In genomic region chr1:149915429-149916192, GRCh38 we compare ENCODE assay signal across 12 cellular contexts. TPM values are rescaled to one million over a fixed set of nuclear protein-coding genes. Genes with fewer than 3 reads are reported as not detected.
DNase-seq lines count a peak whose midpoint lies in the region; ATAC-seq and TF ChIP-seq lines count a peak whose summit lies in the region.
"Had no signal": no experiment of that assay in that cellular context is flagged by ENCODE, and none has a peak within 500 bp of the region (broad histone marks: within the 10 kb centered on the region; RNA-seq: fewer than 3 reads in every experiment).

No MANE protein-coding gene starts in this region.

- H3K9me3 Mint-ChIP-seq in activated naive CD8-positive, alpha-beta T cell treated with anti-CD3 and anti-CD28 coated beads, Interleukin-2, amount 10 ng/mL, durations not matched to agents 7 days and 5 days = no peaks in the 10 kb centered on the region
- H3K9me3 Mint-ChIP-seq in naive B cell = peaks cover 0 to 2% (median 0%) of the 10 kb centered on the region in 7 donors

- peak; percentile 1 for DNase-seq in AG20443 (ENCODE audit: low spot score)
- DNase-seq in activated naive CD8-positive, alpha-beta T cell treated with anti-CD3 and anti-CD28 coated beads, Interleukin-2, amount 10 ng/mL, durations not matched to agents 7 days and 5 days = no peak
- no peak for DNase-seq in naive B cell
- no peak for DNase-seq in epidermal melanocyte (ENCODE audit: insufficient read length, low spot score)
- no peak for DNase-seq in DMS 273 (lab: John Stamatoyannopoulos, UW; ENCODE audit: unreplicated experiment)
- DNase-seq: cortex of kidney, DMS153, NCI-H146, testis had no signal

- no peak overlapping the region for H3K27ac ChIP-seq in HEK293 (ENCODE audit: extremely low read depth, low read depth, low read length)
- H3K27ac ChIP-seq: testis had no signal

- no peaks in the 10 kb centered on the region for H3K9me3 ChIP-seq in HEK293 (ENCODE audit: control insufficient read depth, insufficient read depth, low read depth, low read length)
- H3K9me3 ChIP-seq: testis had no signal

- H3K4me3 Mint-ChIP-seq in activated naive CD8-positive, alpha-beta T cell treated with anti-CD3 and anti-CD28 coated beads, Interleukin-2, amount 10 ng/mL, durations not matched to agents 7 days and 5 days = peak overlapping the region; percentile 96
- H3K4me3 Mint-ChIP-seq in naive B cell = peak overlapping the region in 5 of 8 donors; percentile 14 to 69 (median 59)

- no peaks in the 10 kb centered on the region for H3K27me3 Mint-ChIP-seq in activated naive CD8-positive, alpha-beta T cell treated with anti-CD3 and anti-CD28 coated beads, Interleukin-2, amount 10 ng/mL, durations not matched to agents 7 days and 5 days
- peaks cover 25 to 45% (median 37%) of the 10 kb centered on the region in 3 donors for H3K27me3 Mint-ChIP-seq in naive B cell

- peaks cover 17% of the 10 kb centered on the region for H3K36me3 Mint-ChIP-seq in activated naive CD8-positive, alpha-beta T cell treated with anti-CD3 and anti-CD28 coated beads, Interleukin-2, amount 10 ng/mL, durations not matched to agents 7 days and 5 days
- H3K36me3 Mint-ChIP-seq in naive B cell = peaks cover 0 to 7% of the 10 kb centered on the region in 2 donors

- H3K4me1 Mint-ChIP-seq in activated naive CD8-positive, alpha-beta T cell treated with anti-CD3 and anti-CD28 coated beads, Interleukin-2, amount 10 ng/mL, durations not matched to agents 7 days and 5 days = peaks cover 42% of the 10 kb centered on the region
- peaks cover 24 to 29% (median 26%) of the 10 kb centered on the region in 3 donors for H3K4me1 Mint-ChIP-seq in naive B cell

- peak overlapping the region; percentile 91 for H3K27ac Mint-ChIP-seq in activated naive CD8-positive, alpha-beta T cell treated with anti-CD3 and anti-CD28 coated beads, Interleukin-2, amount 10 ng/mL, durations not matched to agents 7 days and 5 days
- H3K27ac Mint-ChIP-seq in naive B cell = peak overlapping the region in 1 of 6 donors; percentile 80

- POLR2A ChIA-PET in HEK293 (lab: Yijun Ruan, JAX) = interaction anchor here (0.6 to 1.6 kb wide), 3 partner anchors 12 to 23 kb away, joined by 3 to 7 read pairs (median 4); no protein-coding TSS in a partner anchor
- POLR2A ChIA-PET in activated naive CD8-positive, alpha-beta T cell treated with anti-CD3 and anti-CD28 coated beads, Interleukin-2, amount 10 ng/mL, durations not matched to agents 7 days and 5 days (lab: Charles Lee) = interaction anchor here (1.2 to 3.5 kb wide), 8 partner anchors 10 to 72 kb away, joined by 3 to 49 read pairs (median 6); partner anchors contain the start of genes BOLA1 and SF3B4

- CTCF ChIA-PET in HEK293 (lab: Yijun Ruan, JAX) = no interaction called here

- no peak overlapping the region for H3K4me3 ChIP-seq in HEK293 (ENCODE audit: low read depth, low read length)
- H3K4me3 ChIP-seq: testis had no signal

- no peak for ATAC-seq in activated naive CD8-positive, alpha-beta T cell treated with anti-CD3 and anti-CD28 coated beads, Interleukin-2, amount 10 ng/mL, durations not matched to agents 7 days and 5 days (ENCODE audit: low read depth)
- ATAC-seq in naive B cell (ENCODE audit: low read depth in 2 of 2) = no peak
- no peak for ATAC-seq in HG03095 (IDR thresholded peaks at IDR 0.05; ENCODE audit: unreplicated experiment)
- ATAC-seq in GM19455 (IDR thresholded peaks at IDR 0.05; ENCODE audit: unreplicated experiment) = no peak

- TF ChIP-seq CTCF in HEK293 (tag by site-specific recombination; IDR thresholded peaks at IDR 0.05) = no peak

- peaks cover 0 to 38% of the 10 kb centered on the region in 2 experiments; a peak in 1 of 3 replicates for H3K36me3 ChIP-seq in HEK293 (ENCODE audit: control insufficient read depth in 2 of 2, insufficient read depth in 1 of 2, low read length in 2 of 2)

- H3K4me1 ChIP-seq in HEK293 (ENCODE audit: control insufficient read depth, insufficient read depth, low read length) = 0 out of 2 replicates have a peak, but pooled peaks cover 3% of the 10 kb centered on the region
- H3K4me1 ChIP-seq: testis had no signal

TF ChIP-seq in HEK293, 187 proteins besides CTCF, POLR2A, EP300 and RAD21:
- TF ChIP-seq ZNF791 (tag by site-specific recombination; IDR thresholded peaks at IDR 0.05) (no peak), ZEB2 (tag by site-specific recombination; IDR thresholded peaks at IDR 0.05) (no peak), ZSCAN4 (tag by site-specific recombination; IDR thresholded peaks at IDR 0.05) (peak; percentile 38; the same call in 1 of the 2 replicates), ZNF843 (tag by site-specific recombination; IDR thresholded peaks at IDR 0.05) (no peak)

RNA-seq across cellular contexts. Expression of gene SV2A, which starts 2.0 kb away (rescaled TPM):
- 10 to 100 TPM; 23.9 to 27.5 TPM for total RNA-seq in activated naive CD8-positive, alpha-beta T cell treated with anti-CD3 and anti-CD28 coated beads, Interleukin-2, amount 10 ng/mL, durations not matched to agents 7 days and 5 days
- not detected for polyA plus RNA-seq in naive B cell (ENCODE audit: low read depth in 6 of 6)

RNA-seq across cellular contexts. Expression of gene SF3B4, which starts 12.0 kb away (rescaled TPM):
- 10 to 100 TPM; 72.1 to 74.8 TPM for total RNA-seq in activated naive CD8-positive, alpha-beta T cell treated with anti-CD3 and anti-CD28 coated beads, Interleukin-2, amount 10 ng/mL, durations not matched to agents 7 days and 5 days
- 100 to 1,000 TPM in 2 of 6 donors, 10 to 100 TPM in 4; 78.6 to 115 (median 89.4) TPM for polyA plus RNA-seq in naive B cell (ENCODE audit: low read depth in 6 of 6)

RNA-seq across cellular contexts. Expression of gene BOLA1, which starts 16.2 kb away (rescaled TPM):
- 10 to 100 TPM; 23.7 to 25.4 TPM for total RNA-seq in activated naive CD8-positive, alpha-beta T cell treated with anti-CD3 and anti-CD28 coated beads, Interleukin-2, amount 10 ng/mL, durations not matched to agents 7 days and 5 days
- 10 to 100 TPM; 19.2 to 37.0 (median 28.0) TPM for polyA plus RNA-seq in naive B cell (ENCODE audit: low read depth in 6 of 6)

RNA-seq across cellular contexts. Expression of gene MTMR11, which starts 21.1 kb away (rescaled TPM):
- 1 to 10 TPM; 1.6 to 1.8 TPM for total RNA-seq in activated naive CD8-positive, alpha-beta T cell treated with anti-CD3 and anti-CD28 coated beads, Interleukin-2, amount 10 ng/mL, durations not matched to agents 7 days and 5 days
- under 1 TPM in 1 of 6 donors, not detected in 5; 0.45 TPM for polyA plus RNA-seq in naive B cell (ENCODE audit: low read depth in 6 of 6)
